In genomic region chr2:176156959-176157498, GRCh38 we compare ENCODE assay signal across 11 cellular contexts. TPM values are rescaled to one million over a fixed set of nuclear protein-coding genes. Genes with fewer than 3 reads are reported as not detected.
A peak's percentile ranks its signal among the peaks of the same experiment; 100 is the strongest.
DNase-seq lines count a peak whose midpoint lies in the region; ATAC-seq and TF ChIP-seq lines count a peak whose summit lies in the region.
"Had no signal": no experiment of that assay in that cellular context is flagged by ENCODE, and none has a peak within 500 bp of the region (broad histone marks: within the 10 kb centered on the region; RNA-seq: fewer than 3 reads in every experiment).

TSS of gene HOXD3 (plus strand) at chr2:176157307. CDS start at chr2:176169115, 11,808 bp downstream.

- no peak within 1 kb of the TSS for H3K9ac ChIP-seq in subcutaneous abdominal adipose tissue (ENCODE audit: low read length in 5 of 5)

- no peaks in the 10 kb centered on the region for H3K36me3 Mint-ChIP-seq in activated T-cell treated with anti-CD3 and anti-CD28 coated beads, Interleukin-2, amount 50 U/mL, for 24 hours (ENCODE audit: low read depth)
- peaks cover 5% of the 10 kb centered on the region for H3K36me3 Mint-ChIP-seq in T-helper 17 cell (ENCODE audit: low read depth)

- DNase-seq in activated T-cell treated with anti-CD3 and anti-CD28 coated beads, Interleukin-2, amount 50 U/mL, for 24 hours, result no peak
- no peak for DNase-seq in activated T-cell treated with anti-CD3 and anti-CD28 coated beads, Interleukin-2, amount 50 U/mL, for 1 hour
- DNase-seq in T-helper 17 cell, result no peak
- no peak for DNase-seq in kidney epithelial cell (ENCODE audit: low read depth)
- DNase-seq in NCI-H2107 treated with DMSO at 0.1 percent for 48 hours (lab: John Stamatoyannopoulos, UW; ENCODE audit: unreplicated experiment), result no peak
- no peak for DNase-seq in NOMO-1 (lab: John Stamatoyannopoulos, UW; ENCODE audit: unreplicated experiment in 2 of 2)
- DNase-seq: NCI-H774 had no signal

- H3K27ac Mint-ChIP-seq in activated T-cell treated with anti-CD3 and anti-CD28 coated beads, Interleukin-2, amount 50 U/mL, for 24 hours, result no peak within 1 kb of the TSS
- H3K27ac Mint-ChIP-seq in T-helper 17 cell, result peak within 1 kb of the TSS; percentile 70

- peaks cover under 1% of the 10 kb centered on the region for H3K9me3 ChIP-seq in T-helper 17 cell (ENCODE audit: control insufficient read depth, low read length, poor library complexity, severe bottlenecking)
- no peaks in the 10 kb centered on the region for H3K9me3 ChIP-seq in subcutaneous abdominal adipose tissue (ENCODE audit: control insufficient read depth in 5 of 5, low read length in 5 of 5)

- H3K4me3 ChIP-seq in kidney epithelial cell (ENCODE audit: low read depth, low read length) (peak within 1 kb of the TSS; percentile 43), subcutaneous abdominal adipose tissue (ENCODE audit: low read depth in 1 of 5, low read length in 5 of 5) (peak within 1 kb of the TSS; percentile 19 to 48 (median 46))

- TF ChIP-seq CTCF in kidney epithelial cell (IDR thresholded peaks at IDR 0.05; ENCODE audit: insufficient read depth, low read length, poor library complexity, severe bottlenecking), result no peak

- ATAC-seq in T-helper 17 cell (no peak), HG03565 (IDR thresholded peaks at IDR 0.05; ENCODE audit: unreplicated experiment) (no peak)
- ATAC-seq: HCT116 had no signal

- peaks cover 95% of the 10 kb centered on the region for H3K27me3 Mint-ChIP-seq in activated T-cell treated with anti-CD3 and anti-CD28 coated beads, Interleukin-2, amount 50 U/mL, for 24 hours
- peaks cover 88% of the 10 kb centered on the region for H3K27me3 Mint-ChIP-seq in T-helper 17 cell

- H3K36me3 ChIP-seq in kidney epithelial cell (ENCODE audit: control insufficient read depth, insufficient read depth, low read length) (peaks cover 2% of the 10 kb centered on the region), subcutaneous abdominal adipose tissue (ENCODE audit: control insufficient read depth in 5 of 5, insufficient read depth in 5 of 5, low read length in 5 of 5) (peaks cover 7 to 23% (median 12%) of the 10 kb centered on the region in 5 donors)

- H3K27ac ChIP-seq in subcutaneous abdominal adipose tissue (ENCODE audit: low read depth, low read length), result no peak within 1 kb of the TSS

- peaks cover 26% of the 10 kb centered on the region for H3K4me1 Mint-ChIP-seq in activated T-cell treated with anti-CD3 and anti-CD28 coated beads, Interleukin-2, amount 50 U/mL, for 24 hours (ENCODE audit: low read depth)
- peaks cover 7% of the 10 kb centered on the region for H3K4me1 Mint-ChIP-seq in T-helper 17 cell

- no peaks in the 10 kb centered on the region for H3K9me3 Mint-ChIP-seq in activated T-cell treated with anti-CD3 and anti-CD28 coated beads, Interleukin-2, amount 50 U/mL, for 24 hours

- H3K4me3 Mint-ChIP-seq in activated T-cell treated with anti-CD3 and anti-CD28 coated beads, Interleukin-2, amount 50 U/mL, for 24 hours, result peak within 1 kb of the TSS; percentile 26
- peak within 1 kb of the TSS; percentile 45 for H3K4me3 Mint-ChIP-seq in T-helper 17 cell

- H3K27me3 ChIP-seq in kidney epithelial cell (ENCODE audit: control insufficient read depth, insufficient read depth, low read length) (no peaks in the 10 kb centered on the region), subcutaneous abdominal adipose tissue (ENCODE audit: control insufficient read depth in 5 of 5, insufficient read depth in 4 of 5, low read length in 5 of 5) (peaks cover 0 to 33% (median 3%) of the 10 kb centered on the region in 5 donors)

- peaks cover 0 to 22% (median 20%) of the 10 kb centered on the region in 5 donors for H3K4me1 ChIP-seq in subcutaneous abdominal adipose tissue (ENCODE audit: control insufficient read depth in 5 of 5, insufficient read depth in 5 of 5, low read length in 5 of 5)

RNA-seq across cellular contexts. Expression of gene HOXD3, which starts in this region (rescaled TPM):
- not detected for total RNA-seq in T-helper 17 cell
- total RNA-seq in kidney epithelial cell, result 5.4 and 9.2 TPM in 2 replicates
- total RNA-seq: HT1080 had no signal
